ENCODE assay signal across 1 cellular context in the genomic region with DNA sequence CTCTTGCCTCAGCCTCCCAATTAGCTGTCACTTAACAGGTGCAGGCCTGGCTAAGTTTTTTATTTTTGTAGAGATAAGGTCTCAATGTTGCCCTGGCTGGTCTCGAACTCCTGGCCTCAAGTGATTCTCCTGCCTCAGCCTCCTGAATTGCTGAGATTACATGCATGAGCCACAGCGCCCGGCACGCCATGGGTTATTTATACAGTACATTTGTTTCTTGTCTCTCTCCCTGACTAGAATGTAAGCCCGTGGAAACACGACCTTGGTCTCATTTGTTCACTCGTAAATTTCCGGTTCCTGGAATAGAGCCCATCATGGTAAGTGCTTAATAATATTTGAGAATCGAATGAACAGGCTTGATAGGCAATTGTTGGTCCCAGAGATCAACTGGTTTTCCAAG.
TF ChIP-seq lines count a peak whose summit lies in the region.

No MANE protein-coding gene starts in this region.

TF ChIP-seq in GM23338, 12 proteins besides CTCF, POLR2A, EP300 and RAD21:
- TF ChIP-seq, protein P1, sequence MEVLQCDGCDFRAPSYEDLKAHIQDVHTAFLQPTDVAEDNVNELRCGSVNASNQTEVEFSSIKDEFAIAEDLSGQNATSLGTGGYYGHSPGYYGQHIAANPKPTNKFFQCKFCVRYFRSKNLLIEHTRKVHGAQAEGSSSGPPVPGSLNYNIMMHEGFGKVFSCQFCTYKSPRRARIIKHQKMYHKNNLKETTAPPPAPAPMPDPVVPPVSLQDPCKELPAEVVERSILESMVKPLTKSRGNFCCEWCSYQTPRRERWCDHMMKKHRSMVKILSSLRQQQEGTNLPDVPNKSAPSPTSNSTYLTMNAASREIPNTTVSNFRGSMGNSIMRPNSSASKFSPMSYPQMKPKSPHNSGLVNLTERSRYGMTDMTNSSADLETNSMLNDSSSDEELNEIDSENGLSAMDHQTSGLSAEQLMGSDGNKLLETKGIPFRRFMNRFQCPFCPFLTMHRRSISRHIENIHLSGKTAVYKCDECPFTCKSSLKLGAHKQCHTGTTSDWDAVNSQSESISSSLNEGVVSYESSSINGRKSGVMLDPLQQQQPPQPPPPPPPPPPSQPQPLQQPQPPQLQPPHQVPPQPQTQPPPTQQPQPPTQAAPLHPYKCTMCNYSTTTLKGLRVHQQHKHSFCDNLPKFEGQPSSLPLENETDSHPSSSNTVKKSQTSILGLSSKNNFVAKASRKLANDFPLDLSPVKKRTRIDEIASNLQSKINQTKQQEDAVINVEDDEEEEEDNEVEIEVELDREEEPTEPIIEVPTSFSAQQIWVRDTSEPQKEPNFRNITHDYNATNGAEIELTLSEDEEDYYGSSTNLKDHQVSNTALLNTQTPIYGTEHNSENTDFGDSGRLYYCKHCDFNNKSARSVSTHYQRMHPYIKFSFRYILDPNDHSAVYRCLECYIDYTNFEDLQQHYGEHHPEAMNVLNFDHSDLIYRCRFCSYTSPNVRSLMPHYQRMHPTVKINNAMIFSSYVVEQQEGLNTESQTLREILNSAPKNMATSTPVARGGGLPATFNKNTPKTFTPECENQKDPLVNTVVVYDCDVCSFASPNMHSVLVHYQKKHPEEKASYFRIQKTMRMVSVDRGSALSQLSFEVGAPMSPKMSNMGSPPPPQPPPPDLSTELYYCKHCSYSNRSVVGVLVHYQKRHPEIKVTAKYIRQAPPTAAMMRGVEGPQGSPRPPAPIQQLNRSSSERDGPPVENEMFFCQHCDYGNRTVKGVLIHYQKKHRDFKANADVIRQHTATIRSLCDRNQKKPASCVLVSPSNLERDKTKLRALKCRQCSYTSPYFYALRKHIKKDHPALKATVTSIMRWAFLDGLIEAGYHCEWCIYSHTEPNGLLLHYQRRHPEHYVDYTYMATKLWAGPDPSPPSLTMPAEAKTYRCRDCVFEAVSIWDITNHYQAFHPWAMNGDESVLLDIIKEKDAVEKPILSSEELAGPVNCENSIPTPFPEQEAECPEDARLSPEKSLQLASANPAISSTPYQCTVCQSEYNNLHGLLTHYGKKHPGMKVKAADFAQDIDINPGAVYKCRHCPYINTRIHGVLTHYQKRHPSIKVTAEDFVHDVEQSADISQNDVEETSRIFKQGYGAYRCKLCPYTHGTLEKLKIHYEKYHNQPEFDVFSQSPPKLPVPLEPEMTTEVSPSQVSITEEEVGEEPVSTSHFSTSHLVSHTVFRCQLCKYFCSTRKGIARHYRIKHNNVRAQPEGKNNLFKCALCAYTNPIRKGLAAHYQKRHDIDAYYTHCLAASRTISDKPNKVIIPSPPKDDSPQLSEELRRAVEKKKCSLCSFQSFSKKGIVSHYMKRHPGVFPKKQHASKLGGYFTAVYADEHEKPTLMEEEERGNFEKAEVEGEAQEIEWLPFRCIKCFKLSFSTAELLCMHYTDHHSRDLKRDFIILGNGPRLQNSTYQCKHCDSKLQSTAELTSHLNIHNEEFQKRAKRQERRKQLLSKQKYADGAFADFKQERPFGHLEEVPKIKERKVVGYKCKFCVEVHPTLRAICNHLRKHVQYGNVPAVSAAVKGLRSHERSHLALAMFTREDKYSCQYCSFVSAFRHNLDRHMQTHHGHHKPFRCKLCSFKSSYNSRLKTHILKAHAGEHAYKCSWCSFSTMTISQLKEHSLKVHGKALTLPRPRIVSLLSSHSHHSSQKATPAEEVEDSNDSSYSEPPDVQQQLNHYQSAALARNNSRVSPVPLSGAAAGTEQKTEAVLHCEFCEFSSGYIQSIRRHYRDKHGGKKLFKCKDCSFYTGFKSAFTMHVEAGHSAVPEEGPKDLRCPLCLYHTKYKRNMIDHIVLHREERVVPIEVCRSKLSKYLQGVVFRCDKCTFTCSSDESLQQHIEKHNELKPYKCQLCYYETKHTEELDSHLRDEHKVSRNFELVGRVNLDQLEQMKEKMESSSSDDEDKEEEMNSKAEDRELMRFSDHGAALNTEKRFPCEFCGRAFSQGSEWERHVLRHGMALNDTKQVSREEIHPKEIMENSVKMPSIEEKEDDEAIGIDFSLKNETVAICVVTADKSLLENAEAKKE (CRISPR knock-in tag; IDR thresholded peaks at IDR 0.05), result no peak
- no peak for TF ChIP-seq CREB1 (CRISPR knock-in tag; IDR thresholded peaks at IDR 0.05; ENCODE audit: low read depth)
